31 cellular contexts compared by ENCODE assay signal in the genomic region with DNA sequence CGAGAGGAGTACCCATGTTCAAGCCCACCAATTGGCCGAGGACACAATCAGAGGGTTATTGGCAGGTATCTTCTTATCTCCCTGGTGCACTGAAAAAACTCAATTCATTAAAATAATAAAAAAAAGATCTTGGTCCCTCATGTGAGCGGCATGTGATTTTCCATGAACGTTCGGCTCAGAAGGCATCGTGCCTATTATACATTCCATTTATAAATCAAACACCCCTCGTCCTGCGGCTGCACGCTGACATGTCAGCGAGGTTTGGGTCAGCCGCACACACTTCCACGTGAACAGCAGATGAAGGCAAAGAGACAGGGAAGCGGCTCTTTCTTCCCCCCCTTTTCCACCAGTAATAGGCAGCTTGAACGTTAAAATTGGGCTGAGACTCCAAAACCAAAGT.
"Had no signal": no experiment of that assay in that cellular context is flagged by ENCODE, and none has a peak within 500 bp of the region (broad histone marks: within the 10 kb centered on the region; RNA-seq: fewer than 3 reads in every experiment).

No MANE protein-coding gene starts in this region.

- DNase-seq: Kasumi-1, MG63, NCI-H1048, NCI-H1092 treated with DMSO at 0.1 percent for 48 hours, NCI-H1105 treated with DMSO at 0.1 percent for 48 hours, NCI-H1417, NCI-H1436, NCI-H146, NCI-H1694, NCI-H187, NCI-H1930, NCI-H2029 treated with DMSO at 0.1 percent for 48 hours, NCI-H2081 treated with DMSO at 0.1 percent for 48 hours, NCI-H2107, NCI-H2171, NCI-H226, NCI-H446 treated with DMSO at 0.1 percent for 48 hours, NCI-H510A, NCI-H524, NCI-H69, NCI-H748 treated with DMSO at 0.1 percent for 48 hours, NCI-H82, PC-9, Right ventricle myocardium superior, SHP77 treated with DMSO at 0.1 percent for 48 hours, T-cell had no signal

- H3K9me3 ChIP-seq: MG63, SJSA1 had no signal

- H3K4me2 ChIP-seq: PC-9 had no signal

- H3K4me3 Mint-ChIP-seq: T-cell had no signal

- H3K4me1 ChIP-seq: SJSA1 had no signal

- H3K36me3 Mint-ChIP-seq: T-cell had no signal

- ATAC-seq: Panc1, SK-N-SH treated with all-trans-retinoic acid at 6 μM for 48 hours, T-cell had no signal

- H3K9me3 Mint-ChIP-seq: T-cell had no signal

- H3K27ac Mint-ChIP-seq: T-cell had no signal

- H3K4me3 ChIP-seq: MG63, PC-9, SJSA1 had no signal

- H3K27ac ChIP-seq: PC-9, RWPE1, SJSA1 had no signal

- FAIRE-seq: RCC 7860 had no signal

- H2AFZ ChIP-seq: PC-9 had no signal

- H3K36me3 ChIP-seq: MG63, SJSA1 had no signal
